Comparison of ENCODE assay signal across 22 cellular contexts in the genomic region with DNA sequence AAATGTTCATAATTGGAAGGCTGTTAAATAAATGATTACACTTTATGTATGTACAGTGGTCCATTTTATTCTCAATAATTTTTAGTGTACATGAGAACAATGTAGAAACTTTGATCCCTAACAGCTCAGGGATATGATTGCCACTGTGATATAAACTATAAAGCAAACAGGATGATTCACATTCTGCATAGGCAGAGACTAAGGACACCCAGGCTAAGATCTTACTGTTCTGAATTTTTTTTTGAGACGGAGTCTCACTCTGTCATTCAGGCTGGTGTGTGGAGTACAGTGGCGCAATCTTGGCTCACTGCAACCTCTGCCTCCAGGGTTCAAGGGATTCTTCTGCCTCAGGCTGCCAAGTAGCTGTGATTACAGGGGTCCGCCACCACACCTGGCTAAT.
"Had no signal": no experiment of that assay in that cellular context is flagged by ENCODE, and none has a peak within 500 bp of the region (broad histone marks: within the 10 kb centered on the region; RNA-seq: fewer than 3 reads in every experiment).

No MANE protein-coding gene starts in this region.

- H3K4me3 ChIP-seq: dorsolateral prefrontal cortex, esophagus squamous epithelium, gastroesophageal sphincter, left ventricle myocardium inferior, lower lobe of right lung, sigmoid colon, skin epidermis, stomach had no signal

- ATAC-seq: gastroesophageal sphincter, lower lobe of right lung had no signal

- H3K4me1 Mint-ChIP-seq: memory B cell, naive B cell, nephron had no signal

- H3K9me3 Mint-ChIP-seq: nephron had no signal

- FAIRE-seq: urothelium cell line had no signal

- H3K36me3 ChIP-seq: esophagus squamous epithelium, gastroesophageal sphincter, left ventricle myocardium inferior, lower lobe of right lung, sigmoid colon, stomach had no signal

- H3K4me3 Mint-ChIP-seq: memory B cell, naive B cell, nephron, type B pancreatic cell had no signal

- H3K4me1 ChIP-seq: gastroesophageal sphincter, lower lobe of right lung, sigmoid colon had no signal

- H3K9me3 ChIP-seq: esophagus squamous epithelium, gastroesophageal sphincter, left ventricle myocardium inferior, lower lobe of right lung, sigmoid colon, stomach had no signal

- H3K36me3 Mint-ChIP-seq: memory B cell, naive B cell had no signal

- H3K27me3 ChIP-seq: dorsolateral prefrontal cortex, esophagus squamous epithelium, gastroesophageal sphincter, sigmoid colon, stomach had no signal

- DNase-seq: cortex of kidney; dorsolateral prefrontal cortex; effector CD8-positive, alpha-beta T cell; esophagus squamous epithelium; foreskin fibroblast; glutamatergic neuron; left ventricle myocardium inferior; lower lobe of right lung; midbrain; naive B cell; occipital lobe; sigmoid colon; stimulated activated CD4-positive, alpha-beta T cell treated with anti-CD3 and anti-CD28 coated beads, Interleukin-12 subunit alpha, Interleukin-12 subunit beta, amount 100 ng/mL, for 4 hours; stimulated activated naive CD4-positive, alpha-beta T cell; stomach; substantia nigra had no signal

- H3K27ac Mint-ChIP-seq: memory B cell, naive B cell, nephron, type B pancreatic cell had no signal

- H3K27me3 Mint-ChIP-seq: memory B cell, naive B cell, type B pancreatic cell had no signal

- H3K27ac ChIP-seq: dorsolateral prefrontal cortex, esophagus squamous epithelium, gastroesophageal sphincter, left ventricle myocardium inferior, lower lobe of right lung, sigmoid colon, skin epidermis, stomach had no signal
